2 cellular contexts compared by ENCODE assay signal in the genomic region with DNA sequence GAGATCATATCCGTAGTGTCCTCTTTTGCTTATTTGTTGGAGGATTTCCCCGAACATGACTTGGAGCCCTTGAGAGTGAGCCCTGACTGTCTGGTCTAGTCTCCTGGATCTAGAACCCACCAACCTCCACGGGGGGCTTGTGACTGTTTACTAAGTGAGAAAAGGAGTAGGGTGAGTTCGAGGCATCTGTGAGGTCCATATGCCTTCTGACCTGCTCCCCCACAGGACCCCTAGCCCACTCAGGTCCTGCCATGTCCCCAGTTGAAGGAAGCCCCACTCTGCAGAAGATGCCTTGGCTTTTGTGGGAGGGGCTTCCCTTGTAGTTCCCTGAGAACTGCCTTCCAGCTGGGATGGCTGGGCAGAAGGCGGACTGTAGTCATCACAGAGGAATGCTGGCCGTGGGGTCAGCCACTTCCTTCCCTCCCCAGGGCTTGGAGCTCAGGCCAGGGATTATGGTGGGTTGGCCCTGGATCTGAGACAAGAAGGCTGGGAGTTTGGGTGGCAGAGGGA.
TF ChIP-seq lines count a peak whose summit lies in the region.

No MANE protein-coding gene starts in this region.

TF ChIP-seq in Ishikawa, 13 proteins besides CTCF, POLR2A, EP300 and RAD21:
- TF ChIP-seq TEAD4 (IDR thresholded peaks at IDR 0.05) (peak; percentile 97), YY1 (IDR thresholded peaks at IDR 0.05; ENCODE audit: low read depth) (peak; percentile 35; the same call in 1 of the 2 replicates), NFIC (IDR thresholded peaks at IDR 0.05) (peak; percentile 89), CREB1 (IDR thresholded peaks at IDR 0.05; ENCODE audit: low read depth) (no peak), EGR1 (IDR thresholded peaks at IDR 0.05) (no peak), CEBPB (IDR thresholded peaks at IDR 0.05) (no peak), TCF12 (IDR thresholded peaks at IDR 0.05; ENCODE audit: low read depth) (peak; percentile 92), ZBTB7A (IDR thresholded peaks at IDR 0.05; ENCODE audit: low read depth) (peak; percentile 92; the same call in 1 of the 2 replicates), TAF1 (IDR thresholded peaks at IDR 0.05; ENCODE audit: low read depth) (no peak), FOXM1 (IDR thresholded peaks at IDR 0.05; ENCODE audit: borderline replicate concordance, low read depth) (peak; percentile 29; the same call in 1 of the 2 replicates)
- TF ChIP-seq, protein P1, sequence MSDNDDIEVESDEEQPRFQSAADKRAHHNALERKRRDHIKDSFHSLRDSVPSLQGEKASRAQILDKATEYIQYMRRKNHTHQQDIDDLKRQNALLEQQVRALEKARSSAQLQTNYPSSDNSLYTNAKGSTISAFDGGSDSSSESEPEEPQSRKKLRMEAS (IDR thresholded peaks at IDR 0.05), result peak; percentile 52; the same call in 1 of the 2 replicates
- TF ChIP-seq, protein P2, sequence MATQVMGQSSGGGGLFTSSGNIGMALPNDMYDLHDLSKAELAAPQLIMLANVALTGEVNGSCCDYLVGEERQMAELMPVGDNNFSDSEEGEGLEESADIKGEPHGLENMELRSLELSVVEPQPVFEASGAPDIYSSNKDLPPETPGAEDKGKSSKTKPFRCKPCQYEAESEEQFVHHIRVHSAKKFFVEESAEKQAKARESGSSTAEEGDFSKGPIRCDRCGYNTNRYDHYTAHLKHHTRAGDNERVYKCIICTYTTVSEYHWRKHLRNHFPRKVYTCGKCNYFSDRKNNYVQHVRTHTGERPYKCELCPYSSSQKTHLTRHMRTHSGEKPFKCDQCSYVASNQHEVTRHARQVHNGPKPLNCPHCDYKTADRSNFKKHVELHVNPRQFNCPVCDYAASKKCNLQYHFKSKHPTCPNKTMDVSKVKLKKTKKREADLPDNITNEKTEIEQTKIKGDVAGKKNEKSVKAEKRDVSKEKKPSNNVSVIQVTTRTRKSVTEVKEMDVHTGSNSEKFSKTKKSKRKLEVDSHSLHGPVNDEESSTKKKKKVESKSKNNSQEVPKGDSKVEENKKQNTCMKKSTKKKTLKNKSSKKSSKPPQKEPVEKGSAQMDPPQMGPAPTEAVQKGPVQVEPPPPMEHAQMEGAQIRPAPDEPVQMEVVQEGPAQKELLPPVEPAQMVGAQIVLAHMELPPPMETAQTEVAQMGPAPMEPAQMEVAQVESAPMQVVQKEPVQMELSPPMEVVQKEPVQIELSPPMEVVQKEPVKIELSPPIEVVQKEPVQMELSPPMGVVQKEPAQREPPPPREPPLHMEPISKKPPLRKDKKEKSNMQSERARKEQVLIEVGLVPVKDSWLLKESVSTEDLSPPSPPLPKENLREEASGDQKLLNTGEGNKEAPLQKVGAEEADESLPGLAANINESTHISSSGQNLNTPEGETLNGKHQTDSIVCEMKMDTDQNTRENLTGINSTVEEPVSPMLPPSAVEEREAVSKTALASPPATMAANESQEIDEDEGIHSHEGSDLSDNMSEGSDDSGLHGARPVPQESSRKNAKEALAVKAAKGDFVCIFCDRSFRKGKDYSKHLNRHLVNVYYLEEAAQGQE (IDR thresholded peaks at IDR 0.05; ENCODE audit: low read depth), result no peak
- TF ChIP-seq, protein P3, sequence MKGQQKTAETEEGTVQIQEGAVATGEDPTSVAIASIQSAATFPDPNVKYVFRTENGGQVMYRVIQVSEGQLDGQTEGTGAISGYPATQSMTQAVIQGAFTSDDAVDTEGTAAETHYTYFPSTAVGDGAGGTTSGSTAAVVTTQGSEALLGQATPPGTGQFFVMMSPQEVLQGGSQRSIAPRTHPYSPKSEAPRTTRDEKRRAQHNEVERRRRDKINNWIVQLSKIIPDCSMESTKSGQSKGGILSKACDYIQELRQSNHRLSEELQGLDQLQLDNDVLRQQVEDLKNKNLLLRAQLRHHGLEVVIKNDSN (IDR thresholded peaks at IDR 0.05), result no peak

TF ChIP-seq in GM12878, 131 proteins besides CTCF, POLR2A, EP300 and RAD21:
- TF ChIP-seq MXI1 (IDR thresholded peaks at IDR 0.05; ENCODE audit: low read depth, low read length) (no peak), ETV6 (conservative IDR thresholded peaks at IDR 0.05 in 1 of 2, IDR thresholded peaks at IDR 0.05 in 1 of 2; ENCODE audit: borderline replicate concordance in 1 of 2, low read depth in 1 of 2) (no peak), PAX5 (IDR thresholded peaks at IDR 0.05; ENCODE audit: borderline replicate concordance, low read depth, low read length) (no peak)
